2 cellular contexts compared by ENCODE assay signal in genomic region chr5:10335711-10336470, GRCh38.
TF ChIP-seq lines count a peak whose summit lies in the region.

No MANE protein-coding gene starts in this region.

TF ChIP-seq in WTC11, 78 proteins besides CTCF, POLR2A, EP300 and RAD21 (continued from another document):
- TF ChIP-seq, protein P1, sequence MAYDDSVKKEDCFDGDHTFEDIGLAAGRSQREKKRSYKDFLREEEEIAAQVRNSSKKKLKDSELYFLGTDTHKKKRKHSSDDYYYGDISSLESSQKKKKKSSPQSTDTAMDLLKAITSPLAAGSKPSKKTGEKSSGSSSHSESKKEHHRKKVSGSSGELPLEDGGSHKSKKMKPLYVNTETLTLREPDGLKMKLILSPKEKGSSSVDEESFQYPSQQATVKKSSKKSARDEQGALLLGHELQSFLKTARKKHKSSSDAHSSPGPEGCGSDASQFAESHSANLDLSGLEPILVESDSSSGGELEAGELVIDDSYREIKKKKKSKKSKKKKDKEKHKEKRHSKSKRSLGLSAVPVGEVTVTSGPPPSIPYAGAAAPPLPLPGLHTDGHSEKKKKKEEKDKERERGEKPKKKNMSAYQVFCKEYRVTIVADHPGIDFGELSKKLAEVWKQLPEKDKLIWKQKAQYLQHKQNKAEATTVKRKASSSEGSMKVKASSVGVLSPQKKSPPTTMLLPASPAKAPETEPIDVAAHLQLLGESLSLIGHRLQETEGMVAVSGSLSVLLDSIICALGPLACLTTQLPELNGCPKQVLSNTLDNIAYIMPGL (CRISPR knock-in tag; IDR thresholded peaks at IDR 0.05), result no peak
- TF ChIP-seq SMAD4 (CRISPR knock-in tag; IDR thresholded peaks at IDR 0.05), result no peak

TF ChIP-seq in HepG2, 621 proteins besides CTCF, POLR2A, EP300 and RAD21 (continued from another document and continues in another):
- TF ChIP-seq, protein P2, sequence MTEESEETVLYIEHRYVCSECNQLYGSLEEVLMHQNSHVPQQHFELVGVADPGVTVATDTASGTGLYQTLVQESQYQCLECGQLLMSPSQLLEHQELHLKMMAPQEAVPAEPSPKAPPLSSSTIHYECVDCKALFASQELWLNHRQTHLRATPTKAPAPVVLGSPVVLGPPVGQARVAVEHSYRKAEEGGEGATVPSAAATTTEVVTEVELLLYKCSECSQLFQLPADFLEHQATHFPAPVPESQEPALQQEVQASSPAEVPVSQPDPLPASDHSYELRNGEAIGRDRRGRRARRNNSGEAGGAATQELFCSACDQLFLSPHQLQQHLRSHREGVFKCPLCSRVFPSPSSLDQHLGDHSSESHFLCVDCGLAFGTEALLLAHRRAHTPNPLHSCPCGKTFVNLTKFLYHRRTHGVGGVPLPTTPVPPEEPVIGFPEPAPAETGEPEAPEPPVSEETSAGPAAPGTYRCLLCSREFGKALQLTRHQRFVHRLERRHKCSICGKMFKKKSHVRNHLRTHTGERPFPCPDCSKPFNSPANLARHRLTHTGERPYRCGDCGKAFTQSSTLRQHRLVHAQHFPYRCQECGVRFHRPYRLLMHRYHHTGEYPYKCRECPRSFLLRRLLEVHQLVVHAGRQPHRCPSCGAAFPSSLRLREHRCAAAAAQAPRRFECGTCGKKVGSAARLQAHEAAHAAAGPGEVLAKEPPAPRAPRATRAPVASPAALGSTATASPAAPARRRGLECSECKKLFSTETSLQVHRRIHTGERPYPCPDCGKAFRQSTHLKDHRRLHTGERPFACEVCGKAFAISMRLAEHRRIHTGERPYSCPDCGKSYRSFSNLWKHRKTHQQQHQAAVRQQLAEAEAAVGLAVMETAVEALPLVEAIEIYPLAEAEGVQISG (CRISPR knock-in tag; IDR thresholded peaks at IDR 0.05), result peak; percentile 44
- TF ChIP-seq HIVEP1 (CRISPR knock-in tag; IDR thresholded peaks at IDR 0.05) (no peak), ZNF331 (CRISPR knock-in tag; IDR thresholded peaks at IDR 0.05) (peak; percentile 57; the same call in 1 of the 2 replicates), TEAD3 (CRISPR knock-in tag; optimal IDR thresholded peaks at IDR 0.05; ENCODE audit: borderline replicate concordance) (peak; percentile 57), ZBTB42 (CRISPR knock-in tag; IDR thresholded peaks at IDR 0.05) (no peak), FOXK2 (IDR thresholded peaks at IDR 0.05) (no peak), MED1 (CRISPR knock-in tag; IDR thresholded peaks at IDR 0.05) (peak; percentile 55), BCL6 (CRISPR knock-in tag; IDR thresholded peaks at IDR 0.05) (0 out of 2 replicates have a peak, but pooled peaks have one; percentile 21), ZNF232 (CRISPR knock-in tag; IDR thresholded peaks at IDR 0.05; ENCODE audit: borderline replicate concordance) (0 out of 2 replicates have a peak, but pooled peaks have one; percentile 43), SOX13 (IDR thresholded peaks at IDR 0.05) (peak; percentile 48; the same call in 1 of the 2 replicates), SOX13 (CRISPR knock-in tag; conservative IDR thresholded peaks at IDR 0.05 in 1 of 2, IDR thresholded peaks at IDR 0.05 in 1 of 2) (peak in 1 of 2 experiments; percentile 75; a peak in 1 of 4 replicates), ZSCAN9 (CRISPR knock-in tag; IDR thresholded peaks at IDR 0.05; ENCODE audit: borderline replicate concordance) (peak; percentile 58; the same call in 1 of the 2 replicates), KDM2A (CRISPR knock-in tag; IDR thresholded peaks at IDR 0.05; ENCODE audit: borderline replicate concordance, low read depth) (peak; percentile 36; the same call in 1 of the 2 replicates), PTBP1 (IDR thresholded peaks at IDR 0.05; ENCODE audit: low read depth, low read length, poor library complexity, severe bottlenecking) (no peak), MXI1 (IDR thresholded peaks at IDR 0.05; ENCODE audit: borderline replicate concordance, low read depth, low read length) (no peak), ZNF747 (CRISPR knock-in tag; IDR thresholded peaks at IDR 0.05; ENCODE audit: borderline replicate concordance) (no peak), ZNF800 (CRISPR knock-in tag; IDR thresholded peaks at IDR 0.05) (0 out of 2 replicates have a peak, but pooled peaks have one; percentile 22), ATF3 (CRISPR knock-in tag; IDR thresholded peaks at IDR 0.05) (peak; percentile 66; the same call in 1 of the 2 replicates), ZNF614 (CRISPR knock-in tag; IDR thresholded peaks at IDR 0.05; ENCODE audit: borderline replicate concordance) (peak; percentile 69), ETV5 (CRISPR knock-in tag; IDR thresholded peaks at IDR 0.05; ENCODE audit: borderline replicate concordance) (peak; percentile 19; the same call in 1 of the 2 replicates), CAMTA2 (CRISPR knock-in tag; IDR thresholded peaks at IDR 0.05; ENCODE audit: borderline replicate concordance) (no peak), ZNF430 (CRISPR knock-in tag; IDR thresholded peaks at IDR 0.05) (peak; percentile 47; the same call in 1 of the 2 replicates), KLF6 (CRISPR knock-in tag; IDR thresholded peaks at IDR 0.05) (0 out of 2 replicates have a peak, but pooled peaks have one; percentile 40), TFDP1 (CRISPR knock-in tag; IDR thresholded peaks at IDR 0.05; ENCODE audit: borderline replicate concordance) (peak; percentile 74; the same call in 1 of the 2 replicates), GATAD2A (CRISPR knock-in tag; IDR thresholded peaks at IDR 0.05) (peak; percentile 69), ZBTB25 (CRISPR knock-in tag; IDR thresholded peaks at IDR 0.05) (peak; percentile 68; the same call in 1 of the 2 replicates), FOSL2 (CRISPR knock-in tag; IDR thresholded peaks at IDR 0.05) (peak; percentile 42; the same call in 1 of the 2 replicates), ZSCAN22 (CRISPR knock-in tag; IDR thresholded peaks at IDR 0.05) (no peak), THAP7 (CRISPR knock-in tag; IDR thresholded peaks at IDR 0.05) (no peak), MTERF4 (CRISPR knock-in tag; IDR thresholded peaks at IDR 0.05) (no peak), ZNF124 (CRISPR knock-in tag; IDR thresholded peaks at IDR 0.05) (no peak), BHLHE40 (IDR thresholded peaks at IDR 0.05; ENCODE audit: low read length) (peak; percentile 96), ELF3 (CRISPR knock-in tag; IDR thresholded peaks at IDR 0.05) (0 out of 2 replicates have a peak, but pooled peaks have one; percentile 29), ZNF724P (CRISPR knock-in tag; IDR thresholded peaks at IDR 0.05; ENCODE audit: borderline replicate concordance) (peak; percentile 70; the same call in 1 of the 2 replicates)
- TF ChIP-seq, protein P3, sequence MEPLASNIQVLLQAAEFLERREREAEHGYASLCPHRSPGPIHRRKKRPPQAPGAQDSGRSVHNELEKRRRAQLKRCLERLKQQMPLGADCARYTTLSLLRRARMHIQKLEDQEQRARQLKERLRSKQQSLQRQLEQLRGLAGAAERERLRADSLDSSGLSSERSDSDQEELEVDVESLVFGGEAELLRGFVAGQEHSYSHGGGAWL (CRISPR knock-in tag; IDR thresholded peaks at IDR 0.05), result no peak
- TF ChIP-seq, protein P4, sequence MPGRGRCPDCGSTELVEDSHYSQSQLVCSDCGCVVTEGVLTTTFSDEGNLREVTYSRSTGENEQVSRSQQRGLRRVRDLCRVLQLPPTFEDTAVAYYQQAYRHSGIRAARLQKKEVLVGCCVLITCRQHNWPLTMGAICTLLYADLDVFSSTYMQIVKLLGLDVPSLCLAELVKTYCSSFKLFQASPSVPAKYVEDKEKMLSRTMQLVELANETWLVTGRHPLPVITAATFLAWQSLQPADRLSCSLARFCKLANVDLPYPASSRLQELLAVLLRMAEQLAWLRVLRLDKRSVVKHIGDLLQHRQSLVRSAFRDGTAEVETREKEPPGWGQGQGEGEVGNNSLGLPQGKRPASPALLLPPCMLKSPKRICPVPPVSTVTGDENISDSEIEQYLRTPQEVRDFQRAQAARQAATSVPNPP (CRISPR knock-in tag; IDR thresholded peaks at IDR 0.05), result no peak
- TF ChIP-seq, protein P5, sequence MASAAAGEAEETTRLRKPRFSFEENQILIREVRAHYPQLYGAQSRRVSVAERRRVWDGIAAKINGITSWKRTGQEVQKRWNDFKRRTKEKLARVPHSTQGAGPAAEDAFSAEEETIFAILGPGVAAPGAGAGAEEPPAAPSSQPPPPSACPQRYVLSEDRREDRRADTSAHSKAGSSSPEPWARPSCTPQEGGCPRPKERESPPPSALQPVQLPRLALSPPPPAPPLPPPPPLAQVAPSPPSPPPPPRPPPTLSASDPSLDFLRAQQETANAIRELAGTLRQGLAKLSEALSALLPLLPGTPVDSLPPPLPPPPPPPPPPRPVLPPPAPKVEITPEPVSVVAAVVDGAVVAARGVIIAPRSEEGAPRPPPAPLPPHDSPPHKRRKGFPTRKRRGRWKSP (CRISPR knock-in tag; IDR thresholded peaks at IDR 0.05), result 0 out of 2 replicates have a peak, but pooled peaks have one; percentile 32
- TF ChIP-seq, protein P6, sequence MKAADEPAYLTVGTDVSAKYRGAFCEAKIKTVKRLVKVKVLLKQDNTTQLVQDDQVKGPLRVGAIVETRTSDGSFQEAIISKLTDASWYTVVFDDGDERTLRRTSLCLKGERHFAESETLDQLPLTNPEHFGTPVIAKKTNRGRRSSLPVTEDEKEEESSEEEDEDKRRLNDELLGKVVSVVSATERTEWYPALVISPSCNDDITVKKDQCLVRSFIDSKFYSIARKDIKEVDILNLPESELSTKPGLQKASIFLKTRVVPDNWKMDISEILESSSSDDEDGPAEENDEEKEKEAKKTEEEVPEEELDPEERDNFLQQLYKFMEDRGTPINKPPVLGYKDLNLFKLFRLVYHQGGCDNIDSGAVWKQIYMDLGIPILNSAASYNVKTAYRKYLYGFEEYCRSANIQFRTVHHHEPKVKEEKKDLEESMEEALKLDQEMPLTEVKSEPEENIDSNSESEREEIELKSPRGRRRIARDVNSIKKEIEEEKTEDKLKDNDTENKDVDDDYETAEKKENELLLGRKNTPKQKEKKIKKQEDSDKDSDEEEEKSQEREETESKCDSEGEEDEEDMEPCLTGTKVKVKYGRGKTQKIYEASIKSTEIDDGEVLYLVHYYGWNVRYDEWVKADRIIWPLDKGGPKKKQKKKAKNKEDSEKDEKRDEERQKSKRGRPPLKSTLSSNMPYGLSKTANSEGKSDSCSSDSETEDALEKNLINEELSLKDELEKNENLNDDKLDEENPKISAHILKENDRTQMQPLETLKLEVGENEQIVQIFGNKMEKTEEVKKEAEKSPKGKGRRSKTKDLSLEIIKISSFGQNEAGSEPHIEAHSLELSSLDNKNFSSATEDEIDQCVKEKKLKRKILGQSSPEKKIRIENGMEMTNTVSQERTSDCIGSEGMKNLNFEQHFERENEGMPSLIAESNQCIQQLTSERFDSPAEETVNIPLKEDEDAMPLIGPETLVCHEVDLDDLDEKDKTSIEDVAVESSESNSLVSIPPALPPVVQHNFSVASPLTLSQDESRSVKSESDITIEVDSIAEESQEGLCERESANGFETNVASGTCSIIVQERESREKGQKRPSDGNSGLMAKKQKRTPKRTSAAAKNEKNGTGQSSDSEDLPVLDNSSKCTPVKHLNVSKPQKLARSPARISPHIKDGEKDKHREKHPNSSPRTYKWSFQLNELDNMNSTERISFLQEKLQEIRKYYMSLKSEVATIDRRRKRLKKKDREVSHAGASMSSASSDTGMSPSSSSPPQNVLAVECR (CRISPR knock-in tag; IDR thresholded peaks at IDR 0.05; ENCODE audit: borderline replicate concordance), result peak; percentile 40; the same call in 1 of the 2 replicates
- TF ChIP-seq, protein P7, sequence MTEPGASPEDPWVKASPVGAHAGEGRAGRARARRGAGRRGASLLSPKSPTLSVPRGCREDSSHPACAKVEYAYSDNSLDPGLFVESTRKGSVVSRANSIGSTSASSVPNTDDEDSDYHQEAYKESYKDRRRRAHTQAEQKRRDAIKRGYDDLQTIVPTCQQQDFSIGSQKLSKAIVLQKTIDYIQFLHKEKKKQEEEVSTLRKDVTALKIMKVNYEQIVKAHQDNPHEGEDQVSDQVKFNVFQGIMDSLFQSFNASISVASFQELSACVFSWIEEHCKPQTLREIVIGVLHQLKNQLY (CRISPR knock-in tag; IDR thresholded peaks at IDR 0.05), result peak; percentile 82
